Comparison of ENCODE assay signal across 40 cellular contexts in genomic region chrX:112695494-112695893, GRCh38. TPM values are rescaled to one million over a fixed set of nuclear protein-coding genes. Genes with fewer than 3 reads are reported as not detected.
"Had no signal": no experiment of that assay in that cellular context is flagged by ENCODE, and none has a peak within 500 bp of the region (broad histone marks: within the 10 kb centered on the region; RNA-seq: fewer than 3 reads in every experiment).

No MANE protein-coding gene starts in this region.

- H3K4me1 ChIP-seq: adrenal gland, ascending aorta, body of pancreas, breast epithelium had no signal

- H3K4me1 Mint-ChIP-seq: activated naive CD4-positive, alpha-beta T cell treated with anti-CD3 and anti-CD28 coated beads, Interleukin-2, amount 10 ng/mL, durations not matched to agents 7 days and 5 days; activated naive CD4-positive, alpha-beta T cell treated with anti-CD3 and anti-CD28 coated beads, Interleukin-2, amount 50 U/mL, for 24 hours; activated naive CD8-positive, alpha-beta T cell treated with anti-CD3 and anti-CD28 coated beads for 36 hours; activated naive CD8-positive, alpha-beta T cell treated with anti-CD3 and anti-CD28 coated beads, Interleukin-2, amount 10 ng/mL, durations not matched to agents 7 days and 5 days; activated naive CD8-positive, alpha-beta T cell treated with anti-CD3 and anti-CD28 coated beads, Interleukin-2, amount 50 U/mL, for 24 hours; activated T-helper 17 cell treated with anti-CD3 and anti-CD28 coated beads, Interleukin-2, amount 50 U/mL, for 72 hours; brain; central memory CD8-positive, alpha-beta T cell had no signal

- H3K36me3 ChIP-seq: adrenal gland, ascending aorta, brain microvascular endothelial cell, breast epithelium, cardiac muscle cell had no signal

- DNase-seq: activated effector memory CD4-positive, alpha-beta T cell treated with anti-CD3 and anti-CD28 coated beads, Interleukin-2, amount 50 U/mL, for 16 hours; activated effector memory CD4-positive, alpha-beta T cell treated with Interleukin-2 at 50 U/mL for 16 hours; activated gamma-delta T cell; activated gamma-delta T cell treated with Interleukin-2 at 50 U/mL for 16 hours; activated naive CD4-positive, alpha-beta T cell; activated naive CD4-positive, alpha-beta T cell treated with anti-CD3 and anti-CD28 coated beads for 36 hours; activated naive CD4-positive, alpha-beta T cell treated with anti-CD3 and anti-CD28 coated beads, Interleukin-2, amount 10 ng/mL, durations not matched to agents 7 days and 5 days; activated naive CD4-positive, alpha-beta T cell treated with anti-CD3 and anti-CD28 coated beads, Interleukin-2, amount 50 U/mL, for 16 hours; activated naive CD4-positive, alpha-beta T cell treated with Interleukin-2 at 50 U/mL for 16 hours; activated naive CD8-positive, alpha-beta T cell treated with anti-CD3 and anti-CD28 coated beads for 36 hours; activated naive CD8-positive, alpha-beta T cell treated with anti-CD3 and anti-CD28 coated beads, Interleukin-2, amount 10 ng/mL, durations not matched to agents 7 days and 5 days; activated naive CD8-positive, alpha-beta T cell treated with anti-CD3 and anti-CD28 coated beads, Interleukin-2, amount 50 U/mL, for 24 hours; activated T-cell treated with anti-CD3 and anti-CD28 coated beads for 4 hours; activated T-cell treated with anti-CD3 and anti-CD28 coated beads, Interleukin-2, amount 50 U/mL, for 1 hour; activated T-cell treated with anti-CD3 and anti-CD28 coated beads, Interleukin-2, amount 50 U/mL, for 24 hours; activated T-cell treated with anti-CD3 and anti-CD28 coated beads, Interleukin-2, amount 50 U/mL, for 4 hours; activated T-cell treated with anti-CD3 and anti-CD28 coated beads, Interleukin-2, amount 50 U/mL, for 48 hours; activated T-cell treated with anti-CD3 and anti-CD28 coated beads, Interleukin-2, amount 50 U/mL, for 72 hours; adrenal gland; amniotic stem cell; amygdala; anterior cingulate cortex; aorta; body of pancreas; brain microvascular endothelial cell; caudate nucleus; central memory CD4-positive, alpha-beta T cell had no signal

- H3K27ac ChIP-seq: adrenal gland, ascending aorta, body of pancreas, brain microvascular endothelial cell, breast epithelium, cardiac muscle cell had no signal

- H3K4me3 Mint-ChIP-seq: activated naive CD4-positive, alpha-beta T cell treated with anti-CD3 and anti-CD28 coated beads for 36 hours; activated naive CD4-positive, alpha-beta T cell treated with anti-CD3 and anti-CD28 coated beads, Interleukin-2, amount 10 ng/mL, durations not matched to agents 7 days and 5 days; activated naive CD4-positive, alpha-beta T cell treated with anti-CD3 and anti-CD28 coated beads, Interleukin-2, amount 50 U/mL, for 24 hours; activated naive CD8-positive, alpha-beta T cell; activated naive CD8-positive, alpha-beta T cell treated with anti-CD3 and anti-CD28 coated beads for 36 hours; activated naive CD8-positive, alpha-beta T cell treated with anti-CD3 and anti-CD28 coated beads, Interleukin-2, amount 10 ng/mL, durations not matched to agents 7 days and 5 days; activated naive CD8-positive, alpha-beta T cell treated with anti-CD3 and anti-CD28 coated beads, Interleukin-2, amount 50 U/mL, for 24 hours; activated T-cell treated with anti-CD3 and anti-CD28 coated beads, Interleukin-2, amount 50 U/mL, for 24 hours; activated T-cell treated with anti-CD3 and anti-CD28 coated beads, Interleukin-2, amount 50 U/mL, for 4 hours; activated T-cell treated with anti-CD3 and anti-CD28 coated beads, Interleukin-2, amount 50 U/mL, for 72 hours; activated T-helper 1 cell treated with anti-CD3 and anti-CD28 coated beads, Interleukin-12 subunit alpha, Interleukin-12 subunit beta, Interleukin-2, Interleukin-4 antibody, amounts not matched to agents 30 ng/mL and 10 ng/mL and 1 ng/mL, durations not matched to agents 14 hours and 24 hours and 36 hours; activated T-helper 17 cell treated with anti-CD3 and anti-CD28 coated beads, Interleukin-2, amount 50 U/mL, for 72 hours; brain; central memory CD8-positive, alpha-beta T cell had no signal

- H3K9me3 ChIP-seq: adrenal gland, body of pancreas had no signal

- H3K27ac Mint-ChIP-seq: activated naive CD4-positive, alpha-beta T cell treated with anti-CD3 and anti-CD28 coated beads for 36 hours; activated naive CD4-positive, alpha-beta T cell treated with anti-CD3 and anti-CD28 coated beads, Interleukin-2, amount 10 ng/mL, durations not matched to agents 7 days and 5 days; activated naive CD4-positive, alpha-beta T cell treated with anti-CD3 and anti-CD28 coated beads, Interleukin-2, amount 50 U/mL, for 24 hours; activated naive CD4-positive, alpha-beta T cell treated with anti-CD3 and anti-CD28 coated beads, Interleukin-2, amount 50 U/mL, for 72 hours; activated naive CD8-positive, alpha-beta T cell; activated naive CD8-positive, alpha-beta T cell treated with anti-CD3 and anti-CD28 coated beads for 36 hours; activated naive CD8-positive, alpha-beta T cell treated with anti-CD3 and anti-CD28 coated beads, Interleukin-2, amount 10 ng/mL, durations not matched to agents 7 days and 5 days; activated naive CD8-positive, alpha-beta T cell treated with anti-CD3 and anti-CD28 coated beads, Interleukin-2, amount 50 U/mL, for 24 hours; activated T-cell treated with anti-CD3 and anti-CD28 coated beads, Interleukin-2, amount 50 U/mL, for 24 hours; activated T-cell treated with anti-CD3 and anti-CD28 coated beads, Interleukin-2, amount 50 U/mL, for 72 hours; activated T-helper 1 cell treated with anti-CD3 and anti-CD28 coated beads, Interleukin-12 subunit alpha, Interleukin-12 subunit beta, Interleukin-2, Interleukin-4 antibody, amounts not matched to agents 30 ng/mL and 10 ng/mL and 1 ng/mL, durations not matched to agents 14 hours and 24 hours and 36 hours; activated T-helper 17 cell treated with anti-CD3 and anti-CD28 coated beads, Interleukin-2, amount 50 U/mL, for 72 hours; activated T-helper 2 cell treated with anti-CD3 and anti-CD28 coated beads, Interferon-gamma antibody, Interleukin-2, Interleukin-4, amounts not matched to agents 10 μg/mL and 5 μg/mL and 100 μg/mL, durations not matched to agents 14 hours and 24 hours and 36 hours; brain had no signal

- FAIRE-seq: bronchial epithelial cell had no signal

- H3K27me3 Mint-ChIP-seq: activated naive CD4-positive, alpha-beta T cell treated with anti-CD3 and anti-CD28 coated beads, Interleukin-2, amount 10 ng/mL, durations not matched to agents 7 days and 5 days; activated naive CD4-positive, alpha-beta T cell treated with anti-CD3 and anti-CD28 coated beads, Interleukin-2, amount 50 U/mL, for 24 hours; activated naive CD8-positive, alpha-beta T cell; central memory CD8-positive, alpha-beta T cell had no signal

- ATAC-seq: activated naive CD4-positive, alpha-beta T cell treated with anti-CD3 and anti-CD28 coated beads, Interleukin-2, amount 50 U/mL, for 72 hours; activated naive CD8-positive, alpha-beta T cell treated with anti-CD3 and anti-CD28 coated beads, Interleukin-2, amount 50 U/mL, for 24 hours; activated T-cell treated with anti-CD3 and anti-CD28 coated beads, Interleukin-2, amount 50 U/mL, for 4 hours; activated T-cell treated with anti-CD3 and anti-CD28 coated beads, Interleukin-2, amount 50 U/mL, for 72 hours; activated T-helper 17 cell treated with anti-CD3 and anti-CD28 coated beads, Interleukin-2, amount 50 U/mL, for 72 hours; body of pancreas had no signal

- H3K9me3 Mint-ChIP-seq: activated naive CD4-positive, alpha-beta T cell treated with anti-CD3 and anti-CD28 coated beads for 36 hours; activated naive CD4-positive, alpha-beta T cell treated with anti-CD3 and anti-CD28 coated beads, Interleukin-2, amount 10 ng/mL, durations not matched to agents 7 days and 5 days; activated naive CD4-positive, alpha-beta T cell treated with anti-CD3 and anti-CD28 coated beads, Interleukin-2, amount 50 U/mL, for 24 hours; activated T-helper 1 cell treated with anti-CD3 and anti-CD28 coated beads, Interleukin-12 subunit alpha, Interleukin-12 subunit beta, Interleukin-2, Interleukin-4 antibody, amounts not matched to agents 30 ng/mL and 10 ng/mL and 1 ng/mL, durations not matched to agents 14 hours and 24 hours and 36 hours; activated T-helper 17 cell treated with anti-CD3 and anti-CD28 coated beads, Interleukin-2, amount 50 U/mL, for 72 hours; activated T-helper 2 cell treated with anti-CD3 and anti-CD28 coated beads, Interferon-gamma antibody, Interleukin-2, Interleukin-4, amounts not matched to agents 10 μg/mL and 5 μg/mL and 100 μg/mL, durations not matched to agents 14 hours and 24 hours and 36 hours; central memory CD8-positive, alpha-beta T cell had no signal

- H3K4me3 ChIP-seq: adrenal gland, ascending aorta, body of pancreas, breast epithelium, cardiac muscle cell had no signal

- H3K27me3 ChIP-seq: adrenal gland, ascending aorta, body of pancreas, brain microvascular endothelial cell, cardiac muscle cell had no signal

- H3K36me3 Mint-ChIP-seq: activated naive CD4-positive, alpha-beta T cell treated with anti-CD3 and anti-CD28 coated beads, Interleukin-2, amount 10 ng/mL, durations not matched to agents 7 days and 5 days; activated naive CD4-positive, alpha-beta T cell treated with anti-CD3 and anti-CD28 coated beads, Interleukin-2, amount 50 U/mL, for 24 hours; activated naive CD4-positive, alpha-beta T cell treated with anti-CD3 and anti-CD28 coated beads, Interleukin-2, amount 50 U/mL, for 72 hours; activated naive CD8-positive, alpha-beta T cell; activated naive CD8-positive, alpha-beta T cell treated with anti-CD3 and anti-CD28 coated beads for 36 hours; activated naive CD8-positive, alpha-beta T cell treated with anti-CD3 and anti-CD28 coated beads, Interleukin-2, amount 10 ng/mL, durations not matched to agents 7 days and 5 days; brain had no signal

RNA-seq across cellular contexts. Expression of gene LHFPL1, which starts 15.8 kb away (rescaled TPM):
- total RNA-seq: activated naive CD4-positive, alpha-beta T cell treated with anti-CD3 and anti-CD28 coated beads for 36 hours; activated T-helper 1 cell treated with anti-CD3 and anti-CD28 coated beads, Interleukin-12 subunit alpha, Interleukin-12 subunit beta, Interleukin-2, Interleukin-4 antibody, amounts not matched to agents 30 ng/mL and 10 ng/mL and 1 ng/mL, durations not matched to agents 14 hours and 24 hours and 36 hours; activated T-helper 2 cell treated with anti-CD3 and anti-CD28 coated beads, Interferon-gamma antibody, Interleukin-2, Interleukin-4, amounts not matched to agents 10 μg/mL and 5 μg/mL and 100 μg/mL, durations not matched to agents 14 hours and 24 hours and 36 hours; ascending aorta; body of pancreas; bronchial epithelial cell; chondrocyte had no signal
